ENCODE assay signal across 13 cellular contexts in genomic region chr10:131908151-131908550, GRCh38. TPM values are rescaled to one million over a fixed set of nuclear protein-coding genes. Genes with fewer than 3 reads are reported as not detected.
DNase-seq lines count a peak whose midpoint lies in the region; ATAC-seq and FAIRE-seq lines count a peak whose summit lies in the region.
"Had no signal": no experiment of that assay in that cellular context is flagged by ENCODE, and none has a peak within 500 bp of the region (broad histone marks: within the 10 kb centered on the region; RNA-seq: fewer than 3 reads in every experiment).

No MANE protein-coding gene starts in this region.

- peaks cover 64% of the 10 kb centered on the region for H3K4me1 ChIP-seq in CD4-positive, CD25-positive, alpha-beta regulatory T cell (ENCODE audit: control insufficient read depth, insufficient read depth, low read length, poor library complexity, severe bottlenecking)
- peaks cover 0 to 7% of the 10 kb centered on the region in 2 donors for H3K4me1 ChIP-seq in small intestine (ENCODE audit: control insufficient read depth in 2 of 2, insufficient read depth in 1 of 2, low read depth in 1 of 2, low read length in 1 of 2)

- no peak for DNase-seq in CD4-positive, CD25-positive, alpha-beta regulatory T cell
- DNase-seq in D341Med (ENCODE audit: low spot score) (peak; percentile 47), naive B cell (no peak), ecto neural progenitor cell (ENCODE audit: low spot score) (no peak), GM19240 (ENCODE audit: insufficient read length, low spot score) (no peak), small intestine (no peak)
- DNase-seq in activated naive CD4-positive, alpha-beta T cell treated with anti-CD3 and anti-CD28 coated beads, Interleukin-2, amount 50 U/mL, for 72 hours (ENCODE audit: low spot score in 2 of 2): no peak
- DNase-seq: NCI-H1092 treated with DMSO at 0.1 percent for 48 hours, T1000 had no signal

- WGBS in small intestine, 3 donors: 85 to 88% (median 87%) methylated on average over 5 of the region's 5 CpGs

- H3K4me3 ChIP-seq in CD4-positive, CD25-positive, alpha-beta regulatory T cell (ENCODE audit: low read depth, low read length): peak overlapping the region; percentile 46
- H3K4me3 ChIP-seq in small intestine (ENCODE audit: low read depth in 1 of 2, low read length in 2 of 2): no peak overlapping the region
- H3K4me3 ChIP-seq: BLaER1, cardiac muscle cell, vagina had no signal

- H3K27me3 ChIP-seq in CD4-positive, CD25-positive, alpha-beta regulatory T cell (ENCODE audit: control insufficient read depth, insufficient read depth, low read length): no peaks in the 10 kb centered on the region
- H3K27me3 ChIP-seq in small intestine (ENCODE audit: control insufficient read depth in 2 of 2, insufficient read depth in 2 of 2, low read length in 2 of 2): no peaks in the 10 kb centered on the region
- H3K27me3 ChIP-seq: BLaER1, cardiac muscle cell, vagina had no signal

- H3K36me3 Mint-ChIP-seq in CD4-positive, CD25-positive, alpha-beta regulatory T cell: peaks cover 22% of the 10 kb centered on the region
- peaks cover 11 to 35% of the 10 kb centered on the region in 2 donors for H3K36me3 Mint-ChIP-seq in activated naive CD4-positive, alpha-beta T cell treated with anti-CD3 and anti-CD28 coated beads, Interleukin-2, amount 50 U/mL, for 72 hours
- peaks cover 0 to 9% of the 10 kb centered on the region in 2 donors for H3K36me3 Mint-ChIP-seq in naive B cell

- H3K4me3 Mint-ChIP-seq in CD4-positive, CD25-positive, alpha-beta regulatory T cell: peak overlapping the region; percentile 67 to 85 (median 76)
- peak overlapping the region in 1 of 8 donors; percentile 34 for H3K4me3 Mint-ChIP-seq in naive B cell

- H3K9me3 Mint-ChIP-seq in CD4-positive, CD25-positive, alpha-beta regulatory T cell: no peaks in the 10 kb centered on the region
- H3K9me3 Mint-ChIP-seq in activated naive CD4-positive, alpha-beta T cell treated with anti-CD3 and anti-CD28 coated beads, Interleukin-2, amount 50 U/mL, for 72 hours: no peaks in the 10 kb centered on the region
- H3K9me3 Mint-ChIP-seq in naive B cell: peaks cover 0 to 1% (median 0%) of the 10 kb centered on the region in 7 donors

- H3K27me3 Mint-ChIP-seq in CD4-positive, CD25-positive, alpha-beta regulatory T cell: peaks cover 4% of the 10 kb centered on the region
- no peaks in the 10 kb centered on the region for H3K27me3 Mint-ChIP-seq in naive B cell

- no peak for FAIRE-seq in small intestine (lab: Jason Lieb, UNC)
- FAIRE-seq: frontal cortex had no signal

- H3K27ac ChIP-seq in CD4-positive, CD25-positive, alpha-beta regulatory T cell (ENCODE audit: insufficient read depth, low read length, poor library complexity, severe bottlenecking): peak overlapping the region; percentile 49
- no peak overlapping the region for H3K27ac ChIP-seq in small intestine (ENCODE audit: low read depth in 1 of 2, low read length in 1 of 2)
- H3K27ac ChIP-seq: BLaER1, cardiac muscle cell, vagina had no signal

- peaks cover 38% of the 10 kb centered on the region for H3K36me3 ChIP-seq in CD4-positive, CD25-positive, alpha-beta regulatory T cell (ENCODE audit: control insufficient read depth, insufficient read depth, low read length)
- peaks cover 0 to 1% of the 10 kb centered on the region in 2 donors for H3K36me3 ChIP-seq in small intestine (ENCODE audit: control insufficient read depth in 2 of 2, insufficient read depth in 2 of 2, low read length in 2 of 2)

- ATAC-seq in CD4-positive, CD25-positive, alpha-beta regulatory T cell (ENCODE audit: low read depth in 2 of 2): no peak
- ATAC-seq in activated naive CD4-positive, alpha-beta T cell treated with anti-CD3 and anti-CD28 coated beads, Interleukin-2, amount 50 U/mL, for 72 hours: no peak
- ATAC-seq in naive B cell (ENCODE audit: low read depth in 2 of 2): no peak

- H3K27ac Mint-ChIP-seq in CD4-positive, CD25-positive, alpha-beta regulatory T cell: peak overlapping the region; percentile 90 to 96 (median 94)
- peak overlapping the region; percentile 45 to 92 for H3K27ac Mint-ChIP-seq in activated naive CD4-positive, alpha-beta T cell treated with anti-CD3 and anti-CD28 coated beads, Interleukin-2, amount 50 U/mL, for 72 hours
- H3K27ac Mint-ChIP-seq in naive B cell: peak overlapping the region in 4 of 6 donors; percentile 12 to 90 (median 32)

- no peaks in the 10 kb centered on the region for H3K9me3 ChIP-seq in CD4-positive, CD25-positive, alpha-beta regulatory T cell (ENCODE audit: control insufficient read depth in 2 of 2, low read length in 2 of 2)
- H3K9me3 ChIP-seq in small intestine (ENCODE audit: control insufficient read depth, low read depth): no peaks in the 10 kb centered on the region
- H3K9me3 ChIP-seq: vagina had no signal

- peaks cover 31 to 92% (median 62%) of the 10 kb centered on the region in 4 donors for H3K4me1 Mint-ChIP-seq in CD4-positive, CD25-positive, alpha-beta regulatory T cell
- H3K4me1 Mint-ChIP-seq in naive B cell: peaks cover 39 to 67% (median 39%) of the 10 kb centered on the region in 3 donors

RNA-seq across cellular contexts. Expression of gene PPP2R2D, which starts 7.3 kb away (rescaled TPM):
- total RNA-seq in CD4-positive, CD25-positive, alpha-beta regulatory T cell: 41.8 TPM
- polyA plus RNA-seq in CD4-positive, CD25-positive, alpha-beta regulatory T cell: 10 to 100 TPM; 23.8 to 48.1 (median 25.6) TPM
- 10 to 100 TPM; 36.2 to 41.6 TPM for total RNA-seq in activated naive CD4-positive, alpha-beta T cell treated with anti-CD3 and anti-CD28 coated beads, Interleukin-2, amount 50 U/mL, for 72 hours
- polyA plus RNA-seq in naive B cell (ENCODE audit: low read depth in 6 of 6): 10 to 100 TPM; 15.0 to 27.4 (median 22.3) TPM
- polyA plus RNA-seq in small intestine: 10 to 100 TPM; 15.5 to 28.6 (median 17.8) TPM

Comparison
In these comparisons a context has a peak if more than half of its experiments do, and no peak if none do; other contexts are left out.
1. H3K27ac Mint-ChIP-seq: peak in every context shown above with its lines; median percentile 94 in CD4-positive, CD25-positive, alpha-beta regulatory T cell; 68 in activated naive CD4-positive, alpha-beta T cell treated with anti-CD3 and anti-CD28 coated beads, Interleukin-2, amount 50 U/mL, for 72 hours; 32 in naive B cell.